ENCODE assay signal across 8 cellular contexts in the genomic region with DNA sequence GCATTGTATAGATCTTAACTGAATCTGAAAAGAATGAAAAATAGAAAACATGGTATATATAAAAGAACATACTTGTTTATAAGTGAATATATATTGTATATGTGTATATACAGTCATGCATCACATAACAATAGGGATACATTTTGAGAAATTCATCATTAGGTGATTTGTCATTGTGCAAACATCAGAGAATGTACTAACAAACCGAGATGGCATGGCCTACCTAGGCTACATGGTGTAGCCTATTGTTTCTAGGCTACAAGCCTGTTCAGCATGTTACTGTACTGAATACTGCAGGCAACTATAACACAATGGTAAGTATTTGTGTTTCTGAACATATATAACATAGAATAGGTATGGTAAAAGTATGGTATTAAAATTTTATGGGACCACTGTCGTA.
"Had no signal": no experiment of that assay in that cellular context is flagged by ENCODE, and none has a peak within 500 bp of the region (broad histone marks: within the 10 kb centered on the region; RNA-seq: fewer than 3 reads in every experiment).

No MANE protein-coding gene starts in this region.

- H3K4me3 ChIP-seq: GM12878 had no signal

- FAIRE-seq: G401.6, GM12878, GM12891, GM12892, GM18507, GM19239 had no signal

- ATAC-seq: GM12878 had no signal

- DNase-seq: GDM1, GF-D8 had no signal
